18 cellular contexts compared by ENCODE assay signal in genomic region chr1:23574265-23574754, GRCh38. TPM values are rescaled to one million over a fixed set of nuclear protein-coding genes. Genes with fewer than 3 reads are reported as not detected.
DNase-seq lines count a peak whose midpoint lies in the region; ATAC-seq and TF ChIP-seq lines count a peak whose summit lies in the region.
"Had no signal": no experiment of that assay in that cellular context is flagged by ENCODE, and none has a peak within 500 bp of the region (broad histone marks: within the 10 kb centered on the region; RNA-seq: fewer than 3 reads in every experiment).

No MANE protein-coding gene starts in this region.

- ATAC-seq in HG03175 (IDR thresholded peaks at IDR 0.05; ENCODE audit: unreplicated experiment): peak; percentile 46
- no peak for ATAC-seq in GM18873 (IDR thresholded peaks at IDR 0.05; ENCODE audit: low FRiP score, unreplicated experiment)
- ATAC-seq in HG02840 (IDR thresholded peaks at IDR 0.05; ENCODE audit: low FRiP score, unreplicated experiment): no peak
- ATAC-seq: heart left ventricle, left colon had no signal

- TF ChIP-seq CTCF in mammary epithelial cell (conservative IDR thresholded peaks at IDR 0.05 in 1 of 2, IDR thresholded peaks at IDR 0.05 in 1 of 2; ENCODE audit: extremely low read depth in 1 of 2, insufficient read depth in 1 of 2, low read depth in 1 of 2, low read length in 2 of 2): no peak
- TF ChIP-seq CTCF in breast epithelium (IDR thresholded peaks at IDR 0.05): no peak

- intact Hi-C loops in mammary epithelial cell (cut with micrococcal nuclease): no loop called here
- intact Hi-C loops in breast epithelium (cut with DNase I; ENCODE audit: low total_unique reads): no loop called here

- H3K27me3 Mint-ChIP-seq in activated naive CD8-positive, alpha-beta T cell treated with anti-CD3 and anti-CD28 coated beads for 36 hours: no peaks in the 10 kb centered on the region

- no peak overlapping the region for H3K27ac ChIP-seq in mammary epithelial cell (ENCODE audit: insufficient read depth, low read depth, low read length)
- H3K27ac ChIP-seq in breast epithelium: no peak overlapping the region
- H3K27ac ChIP-seq in stomach smooth muscle (ENCODE audit: low read length): peak overlapping the region; percentile 85
- H3K27ac ChIP-seq: 22Rv1, GM23248 had no signal

- peaks cover 2% of the 10 kb centered on the region for H3K9me3 Mint-ChIP-seq in activated naive CD8-positive, alpha-beta T cell treated with anti-CD3 and anti-CD28 coated beads for 36 hours
- H3K9me3 Mint-ChIP-seq: activated CD4-positive, alpha-beta memory T cell treated with anti-CD3 and anti-CD28 coated beads, Interleukin-2, amount 10 ng/mL, durations not matched to agents 7 days and 5 days; central memory CD8-positive, alpha-beta T cell had no signal

- no peak overlapping the region for H2AFZ ChIP-seq in mammary epithelial cell (ENCODE audit: low read depth, low read length)
- H2AFZ ChIP-seq: GM23248 had no signal

- no peak for TF ChIP-seq POLR2A in breast epithelium (IDR thresholded peaks at IDR 0.05)

- no peaks in the 10 kb centered on the region for H3K27me3 ChIP-seq in mammary epithelial cell (ENCODE audit: insufficient read depth, low read length)
- no peaks in the 10 kb centered on the region for H3K27me3 ChIP-seq in breast epithelium
- no peaks in the 10 kb centered on the region for H3K27me3 ChIP-seq in stomach smooth muscle (ENCODE audit: control insufficient read depth in 1 of 2, insufficient read depth in 2 of 2, low read length in 2 of 2)
- H3K27me3 ChIP-seq: thyroid gland had no signal

- BruUV-seq in mammary epithelial cell (replicated peaks; lab: Mats Ljungman, UMichigan): no TSS peak

- peak overlapping the region; percentile 40 for H3K27ac Mint-ChIP-seq in activated naive CD8-positive, alpha-beta T cell treated with anti-CD3 and anti-CD28 coated beads for 36 hours
- H3K27ac Mint-ChIP-seq: activated CD4-positive, alpha-beta memory T cell treated with anti-CD3 and anti-CD28 coated beads, Interleukin-2, amount 10 ng/mL, durations not matched to agents 7 days and 5 days had no signal

- no peaks in the 10 kb centered on the region for H3K79me2 ChIP-seq in mammary epithelial cell (ENCODE audit: insufficient read depth, low read length)

- dilution Hi-C loops in mammary epithelial cell (cut with HindIII; ENCODE audit: low sequenced_read_pairs): no loop called here

- H3K4me3 ChIP-seq in mammary epithelial cell (replicated peaks in 1 of 3; ENCODE audit: insufficient read depth in 1 of 3, low read depth in 2 of 3, low read length in 3 of 3) (no peak overlapping the region), breast epithelium (no peak overlapping the region), stomach smooth muscle (ENCODE audit: low read length in 2 of 2) (no peak overlapping the region)
- H3K4me3 ChIP-seq: GM23248, heart left ventricle, thyroid gland had no signal

- peaks cover 55% of the 10 kb centered on the region for H3K4me1 Mint-ChIP-seq in activated naive CD8-positive, alpha-beta T cell treated with anti-CD3 and anti-CD28 coated beads for 36 hours

- peaks cover 3% of the 10 kb centered on the region for H3K36me3 Mint-ChIP-seq in activated naive CD8-positive, alpha-beta T cell treated with anti-CD3 and anti-CD28 coated beads for 36 hours

- no peaks in the 10 kb centered on the region for H4K20me1 ChIP-seq in mammary epithelial cell (ENCODE audit: insufficient read depth, low read length)

- no peak overlapping the region for H3K4me3 Mint-ChIP-seq in activated naive CD8-positive, alpha-beta T cell treated with anti-CD3 and anti-CD28 coated beads for 36 hours
- H3K4me3 Mint-ChIP-seq: activated CD4-positive, alpha-beta memory T cell treated with anti-CD3 and anti-CD28 coated beads, Interleukin-2, amount 10 ng/mL, durations not matched to agents 7 days and 5 days; central memory CD8-positive, alpha-beta T cell had no signal

- H3K36me3 ChIP-seq in mammary epithelial cell (ENCODE audit: insufficient read depth, low read length) (no peaks in the 10 kb centered on the region), breast epithelium (no peaks in the 10 kb centered on the region), stomach smooth muscle (ENCODE audit: control insufficient read depth in 2 of 2, insufficient read depth in 2 of 2, low read length in 2 of 2) (no peaks in the 10 kb centered on the region)
- H3K36me3 ChIP-seq: heart left ventricle, thyroid gland had no signal

- H3K9me3 ChIP-seq in mammary epithelial cell (replicated peaks; ENCODE audit: insufficient read depth, low read length) (no peaks in the 10 kb centered on the region), breast epithelium (no peaks in the 10 kb centered on the region), stomach smooth muscle (ENCODE audit: control insufficient read depth in 2 of 2, low read length in 2 of 2) (no peaks in the 10 kb centered on the region)
- H3K9me3 ChIP-seq: heart left ventricle, thyroid gland had no signal

- CTCF ChIA-PET in mammary epithelial cell (lab: Charles Lee; ENCODE audit: low non-redundant PET): no interaction called here

- H3K4me2 ChIP-seq in mammary epithelial cell (ENCODE audit: insufficient read depth, low read depth, low read length): no peak overlapping the region

- 76% methylated on average over 2 of the region's 2 CpGs for WGBS in mammary epithelial cell (ENCODE audit: low coverage, missing lambda C conversion rate)

- in situ Hi-C loops in mammary epithelial cell (cut with MboI; ENCODE audit: low sequenced_read_pairs in 2 of 2): no loop called here

- H3K4me1 ChIP-seq in mammary epithelial cell (ENCODE audit: insufficient read depth, low read length): peaks cover 18% of the 10 kb centered on the region
- peaks cover 0 to 5% of the 10 kb centered on the region in 2 donors for H3K4me1 ChIP-seq in breast epithelium
- peaks cover 34% of the 10 kb centered on the region for H3K4me1 ChIP-seq in stomach smooth muscle (ENCODE audit: control insufficient read depth, insufficient read depth, low read length)

- DNase-seq in mammary epithelial cell (peak; percentile 57), breast epithelium (ENCODE audit: low spot score in 2 of 2) (no peak), OCI-M1 (lab: John Stamatoyannopoulos, UW) (no peak)
- no peak for DNase-seq in activated naive CD8-positive, alpha-beta T cell treated with anti-CD3 and anti-CD28 coated beads for 36 hours
- DNase-seq: activated CD4-positive, alpha-beta memory T cell treated with anti-CD3 and anti-CD28 coated beads, Interleukin-2, amount 10 ng/mL, durations not matched to agents 7 days and 5 days; GM23248; heart left ventricle; KBM-7; left colon; NCI-H146; NCI-H510A treated with DMSO at 0.1 percent for 48 hours; thyroid gland had no signal

- no peak overlapping the region for H3K9ac ChIP-seq in mammary epithelial cell (ENCODE audit: insufficient read depth, low read length)
- H3K9ac ChIP-seq in stomach smooth muscle (ENCODE audit: low read length in 2 of 2): no peak overlapping the region
- H3K9ac ChIP-seq: GM23248 had no signal

RNA-seq across cellular contexts. Expression of gene ID3, which starts 15.0 kb away (rescaled TPM):
- total RNA-seq in mammary epithelial cell (10 to 100 TPM; 53.6 to 53.8 TPM), breast epithelium (100 to 1,000 TPM in 1 of 3 donors, 10 to 100 TPM in 2; 79.9 to 133 (median 90.9) TPM)
- 31.7 TPM for polyA plus RNA-seq in mammary epithelial cell
- 22.4 TPM for polyA minus RNA-seq in mammary epithelial cell
- 10 to 100 TPM; 59.1 to 59.5 TPM for total RNA-seq in activated naive CD8-positive, alpha-beta T cell treated with anti-CD3 and anti-CD28 coated beads for 36 hours

RNA-seq across cellular contexts. Expression of gene E2F2, which starts 43.3 kb away (rescaled TPM):
- total RNA-seq in mammary epithelial cell (1 to 10 TPM in 1 of 2 donors, under 1 TPM in 1; 0.17 to 2.2 TPM), breast epithelium (under 1 TPM; under 0.01 to 0.73 (median 0.33) TPM)
- 0.44 TPM for polyA plus RNA-seq in mammary epithelial cell
- polyA minus RNA-seq in mammary epithelial cell: 3.1 TPM
- 10 to 100 TPM; 36.1 to 37.5 TPM for total RNA-seq in activated naive CD8-positive, alpha-beta T cell treated with anti-CD3 and anti-CD28 coated beads for 36 hours

Comparison
In these comparisons a context has a peak if more than half of its experiments do, and no peak if none do; other contexts are left out.
1. RNA of gene E2F2, which starts 43.3 kb away (total RNA-seq): 36.1 to 37.5 TPM in activated naive CD8-positive, alpha-beta T cell treated with anti-CD3 and anti-CD28 coated beads for 36 hours; 0.17 to 2.2 TPM in mammary epithelial cell and under 0.01 to 0.73 TPM in breast epithelium; every median in the first group is over 10 times any median in the second.